Comparison of ENCODE assay signal across 8 cellular contexts in the genomic region with DNA sequence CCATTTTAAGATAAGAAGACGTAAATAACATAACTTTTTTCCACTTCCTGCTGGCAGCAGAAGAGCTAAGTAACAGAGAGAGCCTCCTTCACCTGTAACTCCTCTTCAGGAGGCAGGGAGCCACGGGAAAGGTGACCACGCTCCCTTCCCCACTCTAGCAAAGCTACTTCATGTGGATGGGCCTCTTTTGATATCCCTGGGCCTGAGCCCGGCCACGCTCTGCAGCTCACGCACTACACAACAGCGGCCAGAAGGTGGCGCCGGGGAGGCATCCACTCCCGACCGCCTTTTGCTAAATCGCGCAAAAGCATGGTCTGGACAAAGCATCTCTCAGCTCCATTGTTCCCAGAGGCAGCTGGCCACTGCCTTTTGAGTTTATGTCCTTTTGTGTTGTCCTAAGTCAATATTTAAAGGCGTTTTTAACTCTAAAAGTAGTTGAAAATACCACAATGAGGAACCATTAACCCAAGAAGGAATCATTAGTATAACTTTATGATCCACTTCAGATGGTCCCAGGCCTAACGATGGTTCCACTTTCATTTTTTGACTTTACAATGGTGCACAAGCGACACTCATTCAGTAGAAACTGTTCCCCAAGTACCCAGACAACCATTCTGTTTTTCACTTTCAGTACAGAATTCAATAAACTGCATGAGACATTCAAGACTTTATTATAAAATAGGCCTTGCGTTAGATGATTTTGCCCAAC. TPM values are rescaled to one million over a fixed set of nuclear protein-coding genes. Genes with fewer than 3 reads are reported as not detected.
DNase-seq lines count a peak whose midpoint lies in the region; ATAC-seq, FAIRE-seq and TF ChIP-seq lines count a peak whose summit lies in the region.

No MANE protein-coding gene starts in this region.

- no peak for FAIRE-seq in small intestine (lab: Jason Lieb, UNC)

- H3K27ac ChIP-seq in ascending aorta (no peak overlapping the region), hepatocyte (no peak overlapping the region), small intestine (ENCODE audit: low read depth in 1 of 2, low read length in 1 of 2) (no peak overlapping the region)

- H3K4me1 ChIP-seq in ascending aorta (peaks cover 0 to 4% of the 10 kb centered on the region in 2 donors), hepatocyte (ENCODE audit: insufficient read depth) (no peaks in the 10 kb centered on the region), small intestine (ENCODE audit: control insufficient read depth in 2 of 2, insufficient read depth in 1 of 2, low read depth in 1 of 2, low read length in 1 of 2) (no peaks in the 10 kb centered on the region)

- 26% methylated on average over 17 of the region's 17 CpGs for WGBS in hepatocyte (ENCODE audit: low lambda C conversion rate, missing lambda C conversion rate)
- 13 to 17% (median 14%) methylated on average over 17 of the region's 17 CpGs for WGBS in small intestine, 3 donors

- intact Hi-C loops in ascending aorta (cut with DNase I): loop anchor here (1.0 to 5.0 kb wide), 5 partner anchors 23 to 345 kb away; a partner anchor contains a TSS

- no peaks in the 10 kb centered on the region for H4K20me1 ChIP-seq in hepatocyte (ENCODE audit: insufficient read depth, poor library complexity, severe bottlenecking)

- peak; percentile 82 for ATAC-seq in GM18511 (IDR thresholded peaks at IDR 0.05; ENCODE audit: unreplicated experiment)
- peak; percentile 87 for ATAC-seq in HG02970 (IDR thresholded peaks at IDR 0.05; ENCODE audit: low FRiP score, unreplicated experiment)

- no peak overlapping the region for H3K4me2 ChIP-seq in hepatocyte

- H3K79me2 ChIP-seq in hepatocyte: no peaks in the 10 kb centered on the region

- peaks cover 3 to 17% of the 10 kb centered on the region in 2 donors for H3K36me3 ChIP-seq in ascending aorta
- H3K36me3 ChIP-seq in hepatocyte (replicated peaks; ENCODE audit: insufficient read depth, low read depth): no peaks in the 10 kb centered on the region
- H3K36me3 ChIP-seq in small intestine (ENCODE audit: control insufficient read depth in 2 of 2, insufficient read depth in 2 of 2, low read length in 2 of 2): peaks cover 0 to 4% of the 10 kb centered on the region in 2 donors

- H3K9me3 ChIP-seq in ascending aorta: no peaks in the 10 kb centered on the region
- H3K9me3 ChIP-seq in hepatocyte (ENCODE audit: low read depth): no peaks in the 10 kb centered on the region
- H3K9me3 ChIP-seq in small intestine (ENCODE audit: control insufficient read depth, low read depth): no peaks in the 10 kb centered on the region

- H3K9me2 ChIP-seq in hepatocyte (replicated peaks; ENCODE audit: insufficient read depth): no peaks in the 10 kb centered on the region

- H3K27me3 ChIP-seq in ascending aorta: no peaks in the 10 kb centered on the region
- no peaks in the 10 kb centered on the region for H3K27me3 ChIP-seq in hepatocyte
- no peaks in the 10 kb centered on the region for H3K27me3 ChIP-seq in small intestine (ENCODE audit: control insufficient read depth in 2 of 2, insufficient read depth in 2 of 2, low read length in 2 of 2)

- TF ChIP-seq CTCF in ascending aorta (IDR thresholded peaks at IDR 0.05): peak; percentile 81 to 95 (median 94)
- TF ChIP-seq CTCF in hepatocyte (IDR thresholded peaks at IDR 0.05; ENCODE audit: poor library complexity): peak; percentile 96

- H3K4me3 ChIP-seq in ascending aorta (no peak overlapping the region), hepatocyte (no peak overlapping the region), small intestine (ENCODE audit: low read depth in 1 of 2, low read length in 2 of 2) (no peak overlapping the region)

- DNase-seq in A172 (ENCODE audit: low spot score): peak; percentile 79
- peak; percentile 81 for DNase-seq in NCI-H1694 treated with DMSO at 0.1 percent for 48 hours (lab: John Stamatoyannopoulos, UW)
- DNase-seq in T-helper 9 cell: peak; percentile 72
- peak; percentile 16 to 89 for DNase-seq in ascending aorta (ENCODE audit: low spot score in 2 of 2)
- peak; percentile 91 for DNase-seq in hepatocyte (ENCODE audit: low spot score)
- DNase-seq in small intestine: peak; percentile 81

- peak overlapping the region; percentile 26 for H2AFZ ChIP-seq in hepatocyte

RNA-seq across cellular contexts. Expression of a gene that starts 23.6 kb away (rescaled TPM):
- 9.3 and 12.5 TPM in 2 replicates for total RNA-seq in A172 (2014; rRNA removed; shearing (Covaris generic))
- total RNA-seq in ascending aorta (0.75 TPM), hepatocyte (15.5 and 20.8 TPM in 2 replicates)
- polyA plus RNA-seq in hepatocyte (16.7 and 24.1 TPM in 2 replicates), small intestine (100 to 1,000 TPM in 2 of 3 donors, 10 to 100 TPM in 1; 93.7 to 516 (median 230) TPM)

RNA-seq across cellular contexts. Expression of a gene that starts 34.0 kb away (rescaled TPM):
- total RNA-seq in A172 (2014; rRNA removed; shearing (Covaris generic)): 872 and 982 TPM in 2 replicates
- total RNA-seq in ascending aorta (66.1 TPM), hepatocyte (282 and 288 TPM in 2 replicates)
- polyA plus RNA-seq in hepatocyte (182 and 203 TPM in 2 replicates), small intestine (100 to 1,000 TPM; 101 to 226 (median 138) TPM)

RNA-seq across cellular contexts. Expression of a gene that starts 34.4 kb away (rescaled TPM):
- total RNA-seq in A172 (2014; rRNA removed; shearing (Covaris generic)): 54.4 and 67.4 TPM in 2 replicates
- total RNA-seq in ascending aorta (0.64 TPM), hepatocyte (32.3 and 33.8 TPM in 2 replicates)
- polyA plus RNA-seq in hepatocyte (10.3 and 12.3 TPM in 2 replicates), small intestine (10 to 100 TPM in 1 of 3 donors, 1 to 10 TPM in 2; 7.6 to 13.7 (median 8.6) TPM)

Comparison
In these comparisons a context has a peak if more than half of its experiments do, and no peak if none do; other contexts are left out.
1. RNA of a gene that starts 34.4 kb away (total RNA-seq): 54.4 to 67.4 TPM in A172 and 32.3 to 33.8 TPM in hepatocyte; 0.64 TPM in ascending aorta (single experiment); every median in the first group is over 10 times any median in the second.
2. Peak in every context shown above with its lines, with median percentiles within 50 percentile points of each other: DNase-seq.